ENCODE assay signal across 16 cellular contexts in genomic region chr16:3216263-3216640, GRCh38.
DNase-seq lines count a peak whose midpoint lies in the region; TF ChIP-seq lines count a peak whose summit lies in the region.
"Had no signal": no experiment of that assay in that cellular context is flagged by ENCODE, and none has a peak within 500 bp of the region (broad histone marks: within the 10 kb centered on the region; RNA-seq: fewer than 3 reads in every experiment).

No MANE protein-coding gene starts in this region.

- H3K9me3 ChIP-seq in neutrophil: no peaks in the 10 kb centered on the region

- H3K4me3 Mint-ChIP-seq in activated T-cell treated with anti-CD3 and anti-CD28 coated beads, Interleukin-2, amount 50 U/mL, for 24 hours: peak overlapping the region; percentile 13
- peak overlapping the region; percentile 41 for H3K4me3 Mint-ChIP-seq in activated naive CD8-positive, alpha-beta T cell
- H3K4me3 Mint-ChIP-seq: HFFc6, memory B cell had no signal

- peak overlapping the region; percentile 93 for H3K27ac Mint-ChIP-seq in activated T-cell treated with anti-CD3 and anti-CD28 coated beads, Interleukin-2, amount 50 U/mL, for 24 hours
- H3K27ac Mint-ChIP-seq in activated naive CD8-positive, alpha-beta T cell: peak overlapping the region; percentile 98
- H3K27ac Mint-ChIP-seq: HFFc6 had no signal

- H3K4me3 ChIP-seq in KMS-11 (IDR thresholded peaks at IDR 0.05; ENCODE audit: insufficient read depth, low read depth, low read length): no peak overlapping the region
- no peak overlapping the region for H3K4me3 ChIP-seq in neutrophil (ENCODE audit: low read depth in 1 of 2, low read length in 1 of 2)
- H3K4me3 ChIP-seq: thoracic aorta had no signal

- peaks cover 31% of the 10 kb centered on the region for H3K36me3 Mint-ChIP-seq in activated T-cell treated with anti-CD3 and anti-CD28 coated beads, Interleukin-2, amount 50 U/mL, for 24 hours (ENCODE audit: low read depth)
- peaks cover 16% of the 10 kb centered on the region for H3K36me3 Mint-ChIP-seq in activated naive CD8-positive, alpha-beta T cell

- H3K4me1 Mint-ChIP-seq in activated T-cell treated with anti-CD3 and anti-CD28 coated beads, Interleukin-2, amount 50 U/mL, for 24 hours (ENCODE audit: low read depth): peaks cover 34% of the 10 kb centered on the region
- peaks cover 44% of the 10 kb centered on the region for H3K4me1 Mint-ChIP-seq in activated naive CD8-positive, alpha-beta T cell (ENCODE audit: low read depth)

- H3K27me3 ChIP-seq in KMS-11 (ENCODE audit: insufficient read depth, low read depth): no peaks in the 10 kb centered on the region
- H3K27me3 ChIP-seq in neutrophil: peaks cover 13% of the 10 kb centered on the region

- H3K36me3 ChIP-seq in KMS-11 (ENCODE audit: insufficient read depth) (no peaks in the 10 kb centered on the region), neutrophil (no peaks in the 10 kb centered on the region)
- H3K36me3 ChIP-seq: thoracic aorta had no signal

- no peaks in the 10 kb centered on the region for H3K27me3 Mint-ChIP-seq in activated T-cell treated with anti-CD3 and anti-CD28 coated beads, Interleukin-2, amount 50 U/mL, for 24 hours
- no peaks in the 10 kb centered on the region for H3K27me3 Mint-ChIP-seq in activated naive CD8-positive, alpha-beta T cell

- H3K4me2 ChIP-seq in KMS-11: peak overlapping the region; percentile 41

- H3K4me1 ChIP-seq in KMS-11 (ENCODE audit: low read depth, poor library complexity, severe bottlenecking) (peaks cover 51% of the 10 kb centered on the region), neutrophil (ENCODE audit: control insufficient read depth in 1 of 2, insufficient read depth in 1 of 2, low read depth in 1 of 2, low read length in 1 of 2) (peaks cover 47% of the 10 kb centered on the region in 2 experiments)

- peak overlapping the region; percentile 0; the same call in 1 of the 2 replicates for H2AFZ ChIP-seq in KMS-11 (ENCODE audit: low read depth)
- H2AFZ ChIP-seq: parathyroid adenoma had no signal

- H3K9ac ChIP-seq in KMS-11: peak overlapping the region; percentile 5; the same call in 1 of the 2 replicates
- H3K9ac ChIP-seq: parathyroid adenoma had no signal

- no peak for DNase-seq in activated T-cell treated with anti-CD3 and anti-CD28 coated beads, Interleukin-2, amount 50 U/mL, for 24 hours
- no peak for DNase-seq in activated T-cell treated with anti-CD3 and anti-CD28 coated beads, Interleukin-2, amount 50 U/mL, for 1 hour
- DNase-seq in LoVo (ENCODE audit: low spot score): no peak
- no peak for DNase-seq in T1000 (lab: John Stamatoyannopoulos, UW)
- no peak for DNase-seq in NCI-H1417 treated with DMSO at 0.1 percent for 48 hours (lab: John Stamatoyannopoulos, UW)
- DNase-seq: effector CD4-positive, alpha-beta T cell; HFFc6; NCI-H1436 treated with DMSO at 0.1 percent for 48 hours; NCI-H69 had no signal

- H4K20me1 ChIP-seq in KMS-11 (ENCODE audit: insufficient read depth): no peaks in the 10 kb centered on the region

- H3K79me2 ChIP-seq in KMS-11 (ENCODE audit: insufficient read depth, low read depth): no peaks in the 10 kb centered on the region
- H3K79me2 ChIP-seq: parathyroid adenoma had no signal

- TF ChIP-seq CTCF in KMS-11 (conservative IDR thresholded peaks at IDR 0.05; ENCODE audit: low read depth, low read length) (no peak), neutrophil (IDR thresholded peaks at IDR 0.05) (no peak)

- H3K27ac ChIP-seq in KMS-11: peak overlapping the region; percentile 76
- peak overlapping the region; percentile 87 for H3K27ac ChIP-seq in neutrophil
- H3K27ac ChIP-seq: C4-2B, parathyroid adenoma, thoracic aorta had no signal

- H3K9me3 Mint-ChIP-seq in activated T-cell treated with anti-CD3 and anti-CD28 coated beads, Interleukin-2, amount 50 U/mL, for 24 hours: peaks cover 30% of the 10 kb centered on the region
- peaks cover 15% of the 10 kb centered on the region for H3K9me3 Mint-ChIP-seq in activated naive CD8-positive, alpha-beta T cell (ENCODE audit: low read depth)
